In the genomic region with DNA sequence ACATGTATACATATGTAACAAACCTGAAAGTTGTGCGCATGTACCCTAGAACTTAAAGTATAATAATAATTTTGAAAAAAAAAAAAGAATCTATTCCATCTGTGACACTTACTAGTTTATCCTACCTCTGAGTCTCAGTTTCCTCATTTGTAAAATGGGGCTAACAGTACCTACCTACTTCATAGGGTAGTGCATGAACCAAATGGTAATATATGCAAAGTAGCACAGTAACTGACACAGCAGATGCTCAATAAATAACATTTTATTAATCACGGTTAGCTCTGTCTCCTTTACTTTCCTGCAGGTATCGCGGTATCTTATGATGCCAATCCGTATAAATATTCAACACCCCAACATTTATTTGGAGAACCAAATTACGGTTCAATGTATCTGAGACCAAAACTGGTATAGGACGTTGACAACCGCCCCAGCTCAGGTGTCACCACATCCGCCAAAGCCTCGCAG, we compare ENCODE assay signal across 8 cellular contexts. TPM values are rescaled to one million over a fixed set of nuclear protein-coding genes. Genes with fewer than 3 reads are reported as not detected.
DNase-seq lines count a peak whose midpoint lies in the region; TF ChIP-seq lines count a peak whose summit lies in the region.

No MANE protein-coding gene starts in this region.

- TF ChIP-seq CTCF in coronary artery (IDR thresholded peaks at IDR 0.05), result no peak
- no peak for TF ChIP-seq CTCF in neural progenitor cell (IDR thresholded peaks at IDR 0.05)

- H3K9me3 Mint-ChIP-seq in activated naive CD4-positive, alpha-beta T cell treated with anti-CD3 and anti-CD28 coated beads, Interleukin-2, amount 10 ng/mL, durations not matched to agents 7 days and 5 days, result no peaks in the 10 kb centered on the region
- H3K9me3 Mint-ChIP-seq in neural progenitor cell, result no peaks in the 10 kb centered on the region

- peak overlapping the region; percentile 81 for H3K4me3 ChIP-seq in Karpas-422 (ENCODE audit: low read length)
- peak overlapping the region; percentile 94 for H3K4me3 ChIP-seq in coronary artery
- peak overlapping the region; percentile 69 for H3K4me3 ChIP-seq in neural progenitor cell

- no peaks in the 10 kb centered on the region for H3K27me3 ChIP-seq in Karpas-422 (ENCODE audit: low read length)
- H3K27me3 ChIP-seq in neural progenitor cell, result no peaks in the 10 kb centered on the region

- H2AFZ ChIP-seq in Karpas-422 (ENCODE audit: low read length) (peak overlapping the region; percentile 96; the same call in 1 of the 2 replicates), neural progenitor cell (replicated peaks) (no peak overlapping the region)

- H3K9me3 ChIP-seq in Karpas-422 (ENCODE audit: low read length) (no peaks in the 10 kb centered on the region), neural progenitor cell (ENCODE audit: low read depth) (no peaks in the 10 kb centered on the region)

- H3K36me3 ChIP-seq in Karpas-422 (ENCODE audit: insufficient read depth, low read length), result no peaks in the 10 kb centered on the region
- H3K36me3 ChIP-seq in neural progenitor cell, result no peaks in the 10 kb centered on the region

- CTCF ChIA-PET in activated naive CD4-positive, alpha-beta T cell treated with anti-CD3 and anti-CD28 coated beads, Interleukin-2, amount 10 ng/mL, durations not matched to agents 7 days and 5 days (lab: Charles Lee), result interaction anchor here (0.6 to 1.6 kb wide), 3 partner anchors 9 to 278 kb away, joined by 3 to 4 read pairs (median 4); no protein-coding TSS in a partner anchor

- H4K20me1 ChIP-seq in Karpas-422 (ENCODE audit: insufficient read depth, low read depth, low read length), result peaks cover 14% of the 10 kb centered on the region; the same call in 1 of the 2 replicates
- peaks cover 44% of the 10 kb centered on the region for H4K20me1 ChIP-seq in neural progenitor cell (ENCODE audit: low read depth)

- no peak for DNase-seq in activated naive CD4-positive, alpha-beta T cell treated with anti-CD3 and anti-CD28 coated beads, Interleukin-2, amount 10 ng/mL, durations not matched to agents 7 days and 5 days
- DNase-seq in activated naive CD4-positive, alpha-beta T cell treated with Interleukin-2 at 50 U/mL for 16 hours, result no peak
- DNase-seq in Karpas-422 (no peak), coronary artery (ENCODE audit: low spot score) (no peak), neural progenitor cell (ENCODE audit: low spot score) (no peak), GDM1 (lab: John Stamatoyannopoulos, UW) (no peak)
- DNase-seq in stimulated activated CD4-positive, alpha-beta T cell treated with anti-CD3 and anti-CD28 coated beads, Interleukin-12 subunit alpha, Interleukin-12 subunit beta, amount 100 ng/mL, for 4 hours, result no peak
- no peak for DNase-seq in activated CD4-positive, alpha-beta T cell treated with anti-CD3 and anti-CD28 coated beads for 1 hour

- no peaks in the 10 kb centered on the region for H3F3A ChIP-seq in neural progenitor cell (ENCODE audit: low read depth)

- no peaks in the 10 kb centered on the region for H3K9me2 ChIP-seq in Karpas-422 (replicated peaks; ENCODE audit: insufficient read depth, low read length)

- H3K4me1 ChIP-seq in Karpas-422 (ENCODE audit: low read length) (peaks cover 21% of the 10 kb centered on the region), neural progenitor cell (peaks cover 4% of the 10 kb centered on the region)

- peaks cover 18% of the 10 kb centered on the region for H3K36me3 Mint-ChIP-seq in activated naive CD4-positive, alpha-beta T cell treated with anti-CD3 and anti-CD28 coated beads, Interleukin-2, amount 10 ng/mL, durations not matched to agents 7 days and 5 days
- peaks cover 7% of the 10 kb centered on the region for H3K36me3 Mint-ChIP-seq in neural progenitor cell

- peak overlapping the region; percentile 89 for H3K4me3 Mint-ChIP-seq in activated naive CD4-positive, alpha-beta T cell treated with anti-CD3 and anti-CD28 coated beads, Interleukin-2, amount 10 ng/mL, durations not matched to agents 7 days and 5 days
- H3K4me3 Mint-ChIP-seq in neural progenitor cell, result peak overlapping the region; percentile 98

- H3K27ac Mint-ChIP-seq in activated naive CD4-positive, alpha-beta T cell treated with anti-CD3 and anti-CD28 coated beads, Interleukin-2, amount 10 ng/mL, durations not matched to agents 7 days and 5 days, result peak overlapping the region; percentile 98
- H3K27ac Mint-ChIP-seq in neural progenitor cell, result peak overlapping the region; percentile 50

- H3K9ac ChIP-seq in Karpas-422 (ENCODE audit: low read length), result peak overlapping the region; percentile 81
- peak overlapping the region; percentile 87 for H3K9ac ChIP-seq in neural progenitor cell

- H3K79me2 ChIP-seq in Karpas-422 (ENCODE audit: low read length) (peaks cover 52% of the 10 kb centered on the region), neural progenitor cell (ENCODE audit: low read depth) (peaks cover 56% of the 10 kb centered on the region)

- H3K4me2 ChIP-seq in Karpas-422 (ENCODE audit: low read depth, low read length, poor library complexity, severe bottlenecking) (peak overlapping the region; percentile 72), neural progenitor cell (peak overlapping the region; percentile 89)

- peaks cover 9% of the 10 kb centered on the region for H3K27me3 Mint-ChIP-seq in activated naive CD4-positive, alpha-beta T cell treated with anti-CD3 and anti-CD28 coated beads, Interleukin-2, amount 10 ng/mL, durations not matched to agents 7 days and 5 days
- H3K27me3 Mint-ChIP-seq in neural progenitor cell (ENCODE audit: insufficient read depth, low read depth), result peaks cover 10% of the 10 kb centered on the region

- H3K4me1 Mint-ChIP-seq in activated naive CD4-positive, alpha-beta T cell treated with anti-CD3 and anti-CD28 coated beads, Interleukin-2, amount 10 ng/mL, durations not matched to agents 7 days and 5 days, result peaks cover 50% of the 10 kb centered on the region
- H3K4me1 Mint-ChIP-seq in neural progenitor cell, result peaks cover 19% of the 10 kb centered on the region

- H3K27ac ChIP-seq in Karpas-422 (ENCODE audit: low read length) (peak overlapping the region; percentile 83), coronary artery (peak overlapping the region; percentile 83 to 99), neural progenitor cell (peak overlapping the region; percentile 88)

RNA-seq across cellular contexts. Expression of a gene that starts 0.7 kb away (rescaled TPM):
- total RNA-seq in Karpas-422 (2014; rRNA removed; shearing (Covaris generic); ENCODE audit: low replicate concordance), result 104 and 349 TPM in 2 replicates
- 176 and 220 TPM in 2 replicates for total RNA-seq in neural progenitor cell (ENCODE audit: low replicate concordance)

RNA-seq across cellular contexts. Expression of a gene that starts 48.9 kb away (rescaled TPM):
- 103 and 179 TPM in 2 replicates for total RNA-seq in Karpas-422 (2014; rRNA removed; shearing (Covaris generic); ENCODE audit: low replicate concordance)
- 25.9 and 28.3 TPM in 2 replicates for total RNA-seq in neural progenitor cell (ENCODE audit: low replicate concordance)
